ENCODE assay signal across 29 cellular contexts in the genomic region with DNA sequence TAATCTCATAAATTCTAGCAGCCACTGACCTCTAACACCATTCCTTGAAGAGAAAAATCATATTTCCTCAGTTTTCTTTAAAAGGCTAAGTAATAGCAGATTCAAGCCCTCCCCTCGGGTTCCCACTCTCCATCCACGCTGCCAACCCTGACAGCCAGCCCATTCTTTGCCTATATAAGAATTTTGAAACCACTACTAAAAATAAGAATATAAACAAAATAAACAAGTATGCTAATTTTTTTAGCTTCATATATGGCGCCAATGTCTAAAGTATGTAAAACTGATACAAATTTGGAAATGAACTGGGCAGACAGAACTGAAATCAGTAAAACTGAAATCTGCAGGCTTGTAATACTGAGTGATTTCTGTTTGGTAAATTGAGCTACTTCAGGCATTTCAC. TPM values are rescaled to one million over a fixed set of nuclear protein-coding genes. Genes with fewer than 3 reads are reported as not detected.
"Had no signal": no experiment of that assay in that cellular context is flagged by ENCODE, and none has a peak within 500 bp of the region (broad histone marks: within the 10 kb centered on the region; RNA-seq: fewer than 3 reads in every experiment).

No MANE protein-coding gene starts in this region.

- H3K36me3 ChIP-seq: esophagus squamous epithelium, gastrocnemius medialis, heart right ventricle, left lung, lower lobe of right lung had no signal

- H3K4me1 ChIP-seq: esophagus squamous epithelium, left lung, lower lobe of right lung had no signal

- H3K27ac ChIP-seq: coronary artery, epithelial cell of prostate, esophagus squamous epithelium, gastrocnemius medialis, left lung, lower lobe of right lung had no signal

- H3K4me3 ChIP-seq: coronary artery, esophagus squamous epithelium, gastrocnemius medialis, left lung, lower lobe of right lung, mucosa of descending colon had no signal

- H3K9me3 ChIP-seq: esophagus squamous epithelium, gastrocnemius medialis, heart right ventricle, left lung, lower lobe of right lung, mucosa of descending colon had no signal

- FAIRE-seq: endometrium, islet of Langerhans, keratinocyte had no signal

- DNase-seq: dermis blood vessel endothelial cell; dorsolateral prefrontal cortex; effector CD4-positive, alpha-beta T cell; effector memory CD4-positive, alpha-beta T cell; erythroblast; esophagus squamous epithelium; foreskin fibroblast; foreskin melanocyte; gastrocnemius medialis; glutamatergic neuron; head of caudate nucleus; heart right ventricle; hippocampal formation; left cardiac atrium; left lung; left ventricle myocardium superior; lower lobe of right lung; mesenchymal stem cell; mucosa of descending colon; naive B cell; naive thymus-derived CD8-positive, alpha-beta T cell had no signal

- ATAC-seq: esophagus mucosa; gastrocnemius medialis; left cardiac atrium; left lung; left ventricle myocardium superior; lower lobe of right lung; mucosa of descending colon; naive thymus-derived CD8-positive, alpha-beta T cell had no signal

RNA-seq across cellular contexts. Expression of a gene that starts 19.0 kb away (rescaled TPM):
- total RNA-seq: glomerular endothelial cell; lung microvascular endothelial cell; naive thymus-derived CD8-positive, alpha-beta T cell had no signal
- polyA plus RNA-seq: naive thymus-derived CD8-positive, alpha-beta T cell had no signal
